ENCODE assay signal across 8 cellular contexts in genomic region chr2:24984912-24985311, GRCh38. TPM values are rescaled to one million over a fixed set of nuclear protein-coding genes. Genes with fewer than 3 reads are reported as not detected.
DNase-seq lines count a peak whose midpoint lies in the region; ATAC-seq and TF ChIP-seq lines count a peak whose summit lies in the region.

No MANE protein-coding gene starts in this region.

- no peak overlapping the region for H3K27ac ChIP-seq in CD4-positive, alpha-beta T cell (ENCODE audit: low read depth, low read length)

- DNase-seq in DMS79 treated with DMSO at 0.1 percent for 48 hours (lab: John Stamatoyannopoulos, UW) (peak; percentile 65), NCI-H748 (lab: John Stamatoyannopoulos, UW; ENCODE audit: unreplicated experiment) (peak; percentile 82), fibroblast of pulmonary artery (ENCODE audit: low read depth) (peak; percentile 48), neural crest cell (ENCODE audit: low read depth, low spot score) (peak; percentile 13), SW 1271 (lab: John Stamatoyannopoulos, UW) (no peak)
- DNase-seq in CD4-positive, alpha-beta T cell, result no peak
- DNase-seq in stimulated activated CD4-positive, alpha-beta T cell treated with anti-CD3 and anti-CD28 coated beads, Interleukin-15, amount 100 ng/mL, for 24 hours, result no peak
- no peak for DNase-seq in activated naive CD4-positive, alpha-beta T cell treated with anti-CD3 and anti-CD28 coated beads for 36 hours

- CTCF ChIA-PET in CD4-positive, alpha-beta T cell (lab: Charles Lee), result no interaction called here
- CTCF ChIA-PET in activated naive CD4-positive, alpha-beta T cell treated with anti-CD3 and anti-CD28 coated beads for 36 hours (lab: Charles Lee), result interaction anchor here (1.0 to 3.8 kb wide), 3 partner anchors 9 to 145 kb away, joined by 3 to 13 read pairs (median 4); no protein-coding TSS in a partner anchor

- peaks cover 23% of the 10 kb centered on the region for H3K4me1 Mint-ChIP-seq in neural crest cell
- H3K4me1 Mint-ChIP-seq in CD4-positive, alpha-beta T cell (ENCODE audit: low read depth), result no peaks in the 10 kb centered on the region
- H3K4me1 Mint-ChIP-seq in activated naive CD4-positive, alpha-beta T cell treated with anti-CD3 and anti-CD28 coated beads for 36 hours (ENCODE audit: low read depth), result no peaks in the 10 kb centered on the region

- no peak for ATAC-seq in CD4-positive, alpha-beta T cell (ENCODE audit: poor library complexity)

- H3K9me3 Mint-ChIP-seq in neural crest cell, result no peaks in the 10 kb centered on the region
- no peaks in the 10 kb centered on the region for H3K9me3 Mint-ChIP-seq in CD4-positive, alpha-beta T cell
- no peaks in the 10 kb centered on the region for H3K9me3 Mint-ChIP-seq in activated naive CD4-positive, alpha-beta T cell treated with anti-CD3 and anti-CD28 coated beads for 36 hours

- intact Hi-C loops in CD4-positive, alpha-beta T cell (cut with DNase I, micrococcal nuclease), result no loop called here
- intact Hi-C loops in activated naive CD4-positive, alpha-beta T cell treated with anti-CD3 and anti-CD28 coated beads for 36 hours (cut with micrococcal nuclease), result no loop called here

- H3K36me3 Mint-ChIP-seq in neural crest cell (ENCODE audit: low read depth), result no peaks in the 10 kb centered on the region
- no peaks in the 10 kb centered on the region for H3K36me3 Mint-ChIP-seq in CD4-positive, alpha-beta T cell (ENCODE audit: low read depth)
- H3K36me3 Mint-ChIP-seq in activated naive CD4-positive, alpha-beta T cell treated with anti-CD3 and anti-CD28 coated beads for 36 hours (ENCODE audit: low read depth), result peaks cover 1% of the 10 kb centered on the region

- POLR2A ChIA-PET in CD4-positive, alpha-beta T cell (lab: Charles Lee), result interaction anchor here (1.1 kb wide), 1 partner anchor 44 kb away, joined by 3 read pairs; no protein-coding TSS in a partner anchor

- H3K4me3 ChIP-seq in fibroblast of pulmonary artery (replicated peaks; ENCODE audit: low read depth, low read length), result no peak overlapping the region

- H3K9me3 ChIP-seq in CD4-positive, alpha-beta T cell (ENCODE audit: control insufficient read depth, low read length), result no peaks in the 10 kb centered on the region

- H3K27ac Mint-ChIP-seq in neural crest cell (ENCODE audit: unreplicated experiment), result peak overlapping the region; percentile 19
- no peak overlapping the region for H3K27ac Mint-ChIP-seq in CD4-positive, alpha-beta T cell
- H3K27ac Mint-ChIP-seq in activated naive CD4-positive, alpha-beta T cell treated with anti-CD3 and anti-CD28 coated beads for 36 hours, result no peak overlapping the region

- H3K27me3 ChIP-seq in CD4-positive, alpha-beta T cell (ENCODE audit: control insufficient read depth, insufficient read depth, low read length), result no peaks in the 10 kb centered on the region

- no peak overlapping the region for H3K4me3 Mint-ChIP-seq in neural crest cell
- no peak overlapping the region for H3K4me3 Mint-ChIP-seq in CD4-positive, alpha-beta T cell
- H3K4me3 Mint-ChIP-seq in activated naive CD4-positive, alpha-beta T cell treated with anti-CD3 and anti-CD28 coated beads for 36 hours, result no peak overlapping the region

- no peaks in the 10 kb centered on the region for H3K27me3 Mint-ChIP-seq in neural crest cell (ENCODE audit: low read depth)
- H3K27me3 Mint-ChIP-seq in CD4-positive, alpha-beta T cell, result no peaks in the 10 kb centered on the region
- H3K27me3 Mint-ChIP-seq in activated naive CD4-positive, alpha-beta T cell treated with anti-CD3 and anti-CD28 coated beads for 36 hours (ENCODE audit: low read depth), result no peaks in the 10 kb centered on the region

- no peak for TF ChIP-seq CTCF in fibroblast of pulmonary artery (IDR thresholded peaks at IDR 0.05; ENCODE audit: low read length, missing control alignments)
- no peak for TF ChIP-seq CTCF in neural crest cell (conservative IDR thresholded peaks at IDR 0.05)
- TF ChIP-seq CTCF in CD4-positive, alpha-beta T cell (IDR thresholded peaks at IDR 0.05), result no peak

RNA-seq across cellular contexts. Expression of gene DNAJC27, which starts 13.2 kb away (rescaled TPM):
- total RNA-seq in neural crest cell, result 6.9 and 8.1 TPM in 2 replicates
- 10 to 100 TPM; 20.0 to 23.1 TPM for total RNA-seq in CD4-positive, alpha-beta T cell
- total RNA-seq in activated naive CD4-positive, alpha-beta T cell treated with anti-CD3 and anti-CD28 coated beads for 36 hours, result 1 to 10 TPM; 5.3 to 6.0 TPM

RNA-seq across cellular contexts. Expression of gene EFR3B, which starts 57.0 kb away (rescaled TPM):
- total RNA-seq in neural crest cell, result 40.7 and 41.2 TPM in 2 replicates
- under 1 TPM in 1 of 2 experiments, not detected in 1; 0.11 TPM for total RNA-seq in CD4-positive, alpha-beta T cell
- under 1 TPM; 0.41 to 0.42 TPM for total RNA-seq in activated naive CD4-positive, alpha-beta T cell treated with anti-CD3 and anti-CD28 coated beads for 36 hours

Comparison
In these comparisons a context has a peak if more than half of its experiments do, and no peak if none do; other contexts are left out.
1. DNase-seq: peak in DMS79 treated with DMSO at 0.1 percent for 48 hours (single experiment), NCI-H748 (single experiment), fibroblast of pulmonary artery (single experiment) and neural crest cell (single experiment); none in CD4-positive, alpha-beta T cell (0 of 10), stimulated activated CD4-positive, alpha-beta T cell treated with anti-CD3 and anti-CD28 coated beads, Interleukin-15, amount 100 ng/mL, for 24 hours (single experiment), activated naive CD4-positive, alpha-beta T cell treated with anti-CD3 and anti-CD28 coated beads for 36 hours (single experiment) and SW 1271 (0 of 2).
2. RNA of gene EFR3B, which starts 57.0 kb away (total RNA-seq): 40.7 to 41.2 TPM in neural crest cell; 0.41 to 0.42 TPM in activated naive CD4-positive, alpha-beta T cell treated with anti-CD3 and anti-CD28 coated beads for 36 hours and 0.11 TPM in CD4-positive, alpha-beta T cell; every median in the first group is over 10 times any median in the second.